Comparison of ENCODE assay signal across 20 cellular contexts in the genomic region with DNA sequence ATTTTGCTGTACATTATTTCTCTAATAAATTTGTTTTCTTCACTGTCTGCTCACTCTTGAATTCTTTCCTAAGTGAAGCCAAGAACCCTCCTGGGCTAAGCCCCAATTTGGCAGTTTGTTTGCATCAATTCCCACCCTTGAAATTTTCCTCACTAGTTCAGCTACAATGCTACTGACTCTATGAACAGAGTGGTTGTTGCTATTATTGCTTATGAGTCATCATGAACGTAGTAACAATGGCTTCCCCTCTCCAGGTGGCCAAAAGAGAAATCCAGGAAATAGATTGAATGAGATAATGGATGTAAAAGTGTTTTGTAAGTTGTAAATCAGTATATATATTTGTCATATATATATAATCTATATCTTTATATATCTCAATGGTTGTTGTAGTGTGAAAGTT.
DNase-seq lines count a peak whose midpoint lies in the region; TF ChIP-seq lines count a peak whose summit lies in the region.
"Had no signal": no experiment of that assay in that cellular context is flagged by ENCODE, and none has a peak within 500 bp of the region (broad histone marks: within the 10 kb centered on the region; RNA-seq: fewer than 3 reads in every experiment).

No MANE protein-coding gene starts in this region.

- POLR2A ChIA-PET in A673 (lab: Charles Lee; ENCODE audit: low non-redundant PET) = no interaction called here

- DNase-seq in A673 (ENCODE audit: low spot score) (peak; percentile 61), HT1080 (ENCODE audit: low read depth) (peak; percentile 7), astrocyte of the spinal cord (ENCODE audit: low read depth, low spot score) (peak; percentile 2), fibroblast of mammary gland (ENCODE audit: low read depth) (peak; percentile 2), AG08395 (ENCODE audit: low spot score) (no peak), cortex of kidney (lab: John Stamatoyannopoulos, UW) (no peak), SK-N-DZ (ENCODE audit: low spot score) (no peak), NCI-H1694 treated with DMSO at 0.1 percent for 48 hours (lab: John Stamatoyannopoulos, UW) (no peak)
- DNase-seq: ACHN, AML-193, GF-D8, GOT3, Karpas-422, NCI-H1105 treated with DMSO at 0.1 percent for 48 hours, NCI-H187 treated with DMSO at 0.1 percent for 48 hours, NCI-H526 treated with DMSO at 0.1 percent for 48 hours, RPMI8226, SIG-M5, T-helper 1 cell had no signal

- CTCF ChIA-PET in A673 (lab: Charles Lee) = no interaction called here

- H3K36me3 ChIP-seq in A673 (ENCODE audit: insufficient read depth, low read length, poor library complexity, severe bottlenecking) = no peaks in the 10 kb centered on the region

- H3K27ac ChIP-seq in A673 (ENCODE audit: low read depth, low read length, poor library complexity, severe bottlenecking) = no peak overlapping the region
- H3K27ac ChIP-seq: C4-2B had no signal

- BruUV-seq in A673 (replicated peaks; lab: Mats Ljungman, UMichigan) = no TSS peak

- in situ Hi-C loops in astrocyte of the spinal cord (cut with HindIII; ENCODE audit: low sequenced_read_pairs) = no loop called here

- intact Hi-C loops in A673 (cut with micrococcal nuclease; ENCODE audit: unreplicated experiment) = no loop called here

- no peak overlapping the region for H3K4me3 ChIP-seq in A673 (ENCODE audit: low read depth, low read length, poor library complexity, severe bottlenecking)
- no peak overlapping the region for H3K4me3 ChIP-seq in astrocyte of the spinal cord (ENCODE audit: low read depth, low read length)
- no peak overlapping the region for H3K4me3 ChIP-seq in fibroblast of mammary gland (ENCODE audit: control insufficient read depth, low read depth, low read length)

- no peaks in the 10 kb centered on the region for H3K9me3 ChIP-seq in A673 (ENCODE audit: low read depth, low read length, poor library complexity, severe bottlenecking)

- no peaks in the 10 kb centered on the region for H3K4me1 ChIP-seq in A673 (ENCODE audit: insufficient read depth, low read length, poor library complexity, severe bottlenecking)

- H3K27me3 ChIP-seq in A673 (replicated peaks; ENCODE audit: insufficient read depth, low read depth, low read length, poor library complexity) = no peaks in the 10 kb centered on the region

- TF ChIP-seq CTCF in A673 (conservative IDR thresholded peaks at IDR 0.05; ENCODE audit: low read depth, low read length) (no peak), astrocyte of the spinal cord (IDR thresholded peaks at IDR 0.05; ENCODE audit: low read depth, low read length) (no peak), fibroblast of mammary gland (conservative IDR thresholded peaks at IDR 0.05; ENCODE audit: control insufficient read depth, insufficient read depth, low read depth, low read length) (no peak)

Comparison
In these comparisons a context has a peak if more than half of its experiments do, and no peak if none do; other contexts are left out.
1. DNase-seq: peak in A673 (single experiment), HT1080 (single experiment), astrocyte of the spinal cord (single experiment) and fibroblast of mammary gland (single experiment); none in AG08395 (single experiment), cortex of kidney (single experiment), SK-N-DZ (single experiment) and NCI-H1694 treated with DMSO at 0.1 percent for 48 hours (single experiment).